Comparison of ENCODE assay signal across 10 cellular contexts in genomic region chr12:52358575-52359350, GRCh38. TPM values are rescaled to one million over a fixed set of nuclear protein-coding genes. Genes with fewer than 3 reads are reported as not detected.
DNase-seq lines count a peak whose midpoint lies in the region; ATAC-seq, FAIRE-seq and TF ChIP-seq lines count a peak whose summit lies in the region.
"Had no signal": no experiment of that assay in that cellular context is flagged by ENCODE, and none has a peak within 500 bp of the region (broad histone marks: within the 10 kb centered on the region; RNA-seq: fewer than 3 reads in every experiment).

No MANE protein-coding gene starts in this region.

- FAIRE-seq in small intestine (lab: Jason Lieb, UNC): no peak

- no peak overlapping the region for H3K4me3 Mint-ChIP-seq in stimulated activated naive CD8-positive, alpha-beta T cell treated with anti-CD3 and anti-CD28 coated beads, Interleukin-15, amount 100 ng/mL, for 72 hours

- TF ChIP-seq CTCF in tibial nerve (IDR thresholded peaks at IDR 0.05): no peak

- H3K9me3 ChIP-seq in small intestine (ENCODE audit: control insufficient read depth, low read depth) (no peaks in the 10 kb centered on the region), tibial nerve (no peaks in the 10 kb centered on the region)

- H3K27me3 Mint-ChIP-seq in stimulated activated naive CD8-positive, alpha-beta T cell treated with anti-CD3 and anti-CD28 coated beads, Interleukin-15, amount 100 ng/mL, for 72 hours: peaks cover 13% of the 10 kb centered on the region

- TF ChIP-seq EP300 in tibial nerve (IDR thresholded peaks at IDR 0.05): no peak

- H3K4me3 ChIP-seq in small intestine (ENCODE audit: low read depth in 1 of 2, low read length in 2 of 2) (no peak overlapping the region), tibial nerve (no peak overlapping the region)

- no peaks in the 10 kb centered on the region for H3K9me3 Mint-ChIP-seq in stimulated activated naive CD8-positive, alpha-beta T cell treated with anti-CD3 and anti-CD28 coated beads, Interleukin-15, amount 100 ng/mL, for 72 hours

- DNase-seq in cardiac septum (ENCODE audit: low spot score) (peak; percentile 51), Right ventricle myocardium inferior (ENCODE audit: missing footprints) (no peak), NCI-H526 treated with DMSO at 0.1 percent for 48 hours (lab: John Stamatoyannopoulos, UW) (peak; percentile 28), small intestine (no peak), tibial nerve (ENCODE audit: low spot score in 2 of 2) (no peak)
- peak; percentile 36 to 38 for DNase-seq in stimulated activated naive CD8-positive, alpha-beta T cell treated with anti-CD3 and anti-CD28 coated beads, Interleukin-15, amount 100 ng/mL, for 72 hours
- DNase-seq in stimulated activated CD4-positive, alpha-beta T cell treated with anti-CD3 and anti-CD28 coated beads, Interleukin-2, amount 100 ng/mL, for 48 hours: no peak
- DNase-seq: Calu3, SHP77 treated with DMSO at 0.1 percent for 48 hours had no signal

- WGBS in small intestine, 3 donors: 68 to 74% (median 71%) methylated on average over 5 of the region's 5 CpGs
- 75 to 77% methylated on average over 4 to 5 of the region's 5 CpGs for WGBS in tibial nerve, 2 donors

- H3K4me1 ChIP-seq in small intestine (ENCODE audit: control insufficient read depth in 2 of 2, insufficient read depth in 1 of 2, low read depth in 1 of 2, low read length in 1 of 2) (no peaks in the 10 kb centered on the region), tibial nerve (peaks cover 0 to 5% (median 0%) of the 10 kb centered on the region in 4 donors)

- peaks cover 0 to 5% of the 10 kb centered on the region in 2 donors for H3K27me3 ChIP-seq in small intestine (ENCODE audit: control insufficient read depth in 2 of 2, insufficient read depth in 2 of 2, low read length in 2 of 2)
- peaks cover 0 to 4% of the 10 kb centered on the region in 2 donors for H3K27me3 ChIP-seq in tibial nerve

- H3K4me1 Mint-ChIP-seq in stimulated activated naive CD8-positive, alpha-beta T cell treated with anti-CD3 and anti-CD28 coated beads, Interleukin-15, amount 100 ng/mL, for 72 hours: peaks cover 26% of the 10 kb centered on the region

- ATAC-seq in Right ventricle myocardium inferior (no peak), HG02642 (IDR thresholded peaks at IDR 0.05; ENCODE audit: poor library complexity, unreplicated experiment) (peak; percentile 95)
- peak; percentile 91 for ATAC-seq in stimulated activated naive CD8-positive, alpha-beta T cell treated with anti-CD3 and anti-CD28 coated beads, Interleukin-15, amount 100 ng/mL, for 72 hours

- no peak overlapping the region for H3K27ac ChIP-seq in small intestine (ENCODE audit: low read depth in 1 of 2, low read length in 1 of 2)
- no peak overlapping the region for H3K27ac ChIP-seq in tibial nerve

- intact Hi-C loops in cardiac septum (cut with DNase I): no loop called here
- intact Hi-C loops in Right ventricle myocardium inferior (cut with DNase I): no loop called here

- H3K27ac Mint-ChIP-seq in stimulated activated naive CD8-positive, alpha-beta T cell treated with anti-CD3 and anti-CD28 coated beads, Interleukin-15, amount 100 ng/mL, for 72 hours: peak overlapping the region in 1 of 2 donors; percentile 42

- no peak for TF ChIP-seq POLR2A in tibial nerve (IDR thresholded peaks at IDR 0.05)

- H3K36me3 ChIP-seq in small intestine (ENCODE audit: control insufficient read depth in 2 of 2, insufficient read depth in 2 of 2, low read length in 2 of 2) (no peaks in the 10 kb centered on the region), tibial nerve (no peaks in the 10 kb centered on the region)

RNA-seq across cellular contexts. Expression of gene KRT85, which starts 8.5 kb away (rescaled TPM):
- total RNA-seq in cardiac septum (not detected), Right ventricle myocardium inferior (not detected), tibial nerve (not detected)
- not detected for polyA plus RNA-seq in small intestine
- total RNA-seq: Calu3 had no signal

RNA-seq across cellular contexts. Expression of gene KRT84, which starts 26.7 kb away (rescaled TPM):
- total RNA-seq in cardiac septum (not detected), Right ventricle myocardium inferior (not detected), tibial nerve (not detected)
- not detected for polyA plus RNA-seq in small intestine
- total RNA-seq: Calu3 had no signal

RNA-seq across cellular contexts. Expression of gene KRT83, which starts 37.6 kb away (rescaled TPM):
- total RNA-seq in cardiac septum (not detected), Right ventricle myocardium inferior (not detected), tibial nerve (not detected)
- polyA plus RNA-seq in small intestine: not detected
- total RNA-seq: Calu3 had no signal

RNA-seq across cellular contexts. Expression of gene KRT82, which starts 47.4 kb away (rescaled TPM):
- total RNA-seq in cardiac septum (not detected), Right ventricle myocardium inferior (not detected), tibial nerve (not detected)
- polyA plus RNA-seq in small intestine: not detected
- total RNA-seq: Calu3 had no signal

Comparison
In these comparisons a context has a peak if more than half of its experiments do, and no peak if none do; other contexts are left out.
1. DNase-seq: peak in cardiac septum (single experiment), NCI-H526 treated with DMSO at 0.1 percent for 48 hours (single experiment) and stimulated activated naive CD8-positive, alpha-beta T cell treated with anti-CD3 and anti-CD28 coated beads, Interleukin-15, amount 100 ng/mL, for 72 hours (2 of 2); none in Right ventricle myocardium inferior (single experiment), stimulated activated CD4-positive, alpha-beta T cell treated with anti-CD3 and anti-CD28 coated beads, Interleukin-2, amount 100 ng/mL, for 48 hours (0 of 2), small intestine (single experiment) and tibial nerve (0 of 2).